ENCODE assay signal across 9 cellular contexts in genomic region chr18:10131783-10132381, GRCh38.
DNase-seq lines count a peak whose midpoint lies in the region; ATAC-seq, FAIRE-seq and TF ChIP-seq lines count a peak whose summit lies in the region.
"Had no signal": no experiment of that assay in that cellular context is flagged by ENCODE, and none has a peak within 500 bp of the region (broad histone marks: within the 10 kb centered on the region; RNA-seq: fewer than 3 reads in every experiment).

No MANE protein-coding gene starts in this region.

- H3K79me2 ChIP-seq in K562 (ENCODE audit: control insufficient read depth, insufficient read depth, low read length), result no peaks in the 10 kb centered on the region

- no peak for TF ChIP-seq RAD21 in K562 (CRISPR knock-in tag; conservative IDR thresholded peaks at IDR 0.05 in 1 of 2, IDR thresholded peaks at IDR 0.05 in 1 of 2)

- no peak for FAIRE-seq in K562 (lab: Jason Lieb, UNC)

- intact Hi-C loops in K562 (cut with micrococcal nuclease) (no loop called here), A673 (cut with micrococcal nuclease; ENCODE audit: unreplicated experiment) (no loop called here)

- peak; percentile 40 for DNase-seq in HT-29 (ENCODE audit: low spot score)
- no peak for DNase-seq in K562 (ENCODE audit: extremely low read depth in 1 of 4, low spot score in 3 of 4)
- DNase-seq in islet precursor cell, result peak; percentile 78
- no peak for DNase-seq in A673 (ENCODE audit: low spot score)
- no peak for DNase-seq in SKM-1 (lab: John Stamatoyannopoulos, UW; ENCODE audit: unreplicated experiment)
- no peak for DNase-seq in HPDE6-E6E7 (ENCODE audit: extremely low spot score)

- no peak overlapping the region for H2AFZ ChIP-seq in K562 (ENCODE audit: low read depth, low read length)

- H3K36me3 ChIP-seq in K562 (ENCODE audit: control insufficient read depth, insufficient read depth, low read length), result no peaks in the 10 kb centered on the region
- H3K36me3 ChIP-seq in skeletal muscle satellite cell (ENCODE audit: insufficient read depth, low read length), result no peaks in the 10 kb centered on the region
- H3K36me3 ChIP-seq in A673 (ENCODE audit: insufficient read depth, low read length, poor library complexity, severe bottlenecking), result no peaks in the 10 kb centered on the region
- H3K36me3 ChIP-seq: SJCRH30 had no signal

- POLR2A ChIA-PET in K562 (lab: Yijun Ruan, JAX) (interaction anchor here (0.9 kb wide), 1 partner anchor 9 kb away, joined by 3 read pairs; no protein-coding TSS in a partner anchor), A673 (lab: Charles Lee; ENCODE audit: low non-redundant PET) (no interaction called here)

- no TSS peak for BruUV-seq in K562 (replicated peaks; lab: Mats Ljungman, UMichigan)
- BruUV-seq in A673 (replicated peaks; lab: Mats Ljungman, UMichigan), result no TSS peak

- CTCF ChIA-PET in K562 (lab: Yijun Ruan, JAX; ENCODE audit: low intra/inter-chr PET ratio) (no interaction called here), A673 (lab: Charles Lee) (no interaction called here)

- H3K9me3 ChIP-seq in K562 (replicated peaks; ENCODE audit: control insufficient read depth, insufficient read depth, low read depth, low read length) (no peaks in the 10 kb centered on the region), skeletal muscle satellite cell (replicated peaks; ENCODE audit: low read length) (no peaks in the 10 kb centered on the region), A673 (ENCODE audit: low read depth, low read length, poor library complexity, severe bottlenecking) (no peaks in the 10 kb centered on the region)
- H3K9me3 ChIP-seq: SJCRH30 had no signal

- H3K4me2 ChIP-seq in K562 (ENCODE audit: insufficient read depth, low read length) (no peak overlapping the region), skeletal muscle satellite cell (ENCODE audit: low read length) (peak overlapping the region; percentile 78)

- peaks cover 37 to 51% of the 10 kb centered on the region in 2 experiments for H3K27me3 ChIP-seq in K562 (ENCODE audit: control insufficient read depth in 2 of 2, insufficient read depth in 2 of 2, low read length in 2 of 2)
- peaks cover 12% of the 10 kb centered on the region for H3K27me3 ChIP-seq in skeletal muscle satellite cell (ENCODE audit: control insufficient read depth, insufficient read depth, low read length)
- H3K27me3 ChIP-seq in A673 (replicated peaks; ENCODE audit: insufficient read depth, low read depth, low read length, poor library complexity), result no peaks in the 10 kb centered on the region
- H3K27me3 ChIP-seq: SJCRH30 had no signal

- in situ Hi-C loops in K562 (cut with MboI), result no loop called here

- no peak for TF ChIP-seq POLR2A in K562 (conservative IDR thresholded peaks at IDR 0.05)

- H3K27ac ChIP-seq in K562 (ENCODE audit: extremely low read depth, low read depth, low read length), result no peak overlapping the region
- H3K27ac ChIP-seq in A673 (ENCODE audit: low read depth, low read length, poor library complexity, severe bottlenecking), result no peak overlapping the region
- H3K27ac ChIP-seq: SJCRH30 had no signal

- TF ChIP-seq CTCF in K562 (IDR thresholded peaks at IDR 0.05 in 2 of 3, conservative IDR thresholded peaks at IDR 0.05 in 1 of 3; ENCODE audit: insufficient read depth in 2 of 3, low read depth in 1 of 3, low read length in 3 of 3) (no peak), A673 (conservative IDR thresholded peaks at IDR 0.05; ENCODE audit: low read depth, low read length) (no peak)

- H3K4me1 ChIP-seq in K562 (replicated peaks in 1 of 2; ENCODE audit: control insufficient read depth in 2 of 2, insufficient read depth in 2 of 2, low read length in 2 of 2) (peaks cover 0 to 7% of the 10 kb centered on the region in 2 experiments; a peak in 2 of 5 replicates), skeletal muscle satellite cell (ENCODE audit: control insufficient read depth, insufficient read depth, low read length) (peaks cover 8% of the 10 kb centered on the region), A673 (ENCODE audit: insufficient read depth, low read length, poor library complexity, severe bottlenecking) (no peaks in the 10 kb centered on the region)
- H3K4me1 ChIP-seq: SJCRH30 had no signal

- under 1% methylated on average over 41 of the region's 41 CpGs for WGBS in K562 (ENCODE audit: insufficient coverage, low coverage, missing lambda C conversion rate)

- no peak overlapping the region for H3K4me3 ChIP-seq in K562
- peak overlapping the region; percentile 46 for H3K4me3 ChIP-seq in skeletal muscle satellite cell (ENCODE audit: low read length)
- no peak overlapping the region for H3K4me3 ChIP-seq in A673 (ENCODE audit: low read depth, low read length, poor library complexity, severe bottlenecking)
- H3K4me3 ChIP-seq: SJCRH30 had no signal

- H3K9me1 ChIP-seq in K562 (ENCODE audit: control insufficient read depth, insufficient read depth, low read length), result no peaks in the 10 kb centered on the region

- H4K20me1 ChIP-seq in K562 (replicated peaks; ENCODE audit: control insufficient read depth, insufficient read depth, low read length), result no peaks in the 10 kb centered on the region

- H3K9ac ChIP-seq in K562 (ENCODE audit: insufficient read depth in 1 of 2, low read depth in 2 of 2, low read length in 2 of 2) (peak overlapping the region in 1 of 2 experiments; percentile 7; a peak in 1 of 4 replicates), skeletal muscle satellite cell (ENCODE audit: low read depth, low read length) (no peak overlapping the region)

- ATAC-seq in K562 (peak; percentile 52), GM21526 (IDR thresholded peaks at IDR 0.05; ENCODE audit: low FRiP score, unreplicated experiment) (no peak)

- TF ChIP-seq EP300 in K562 (IDR thresholded peaks at IDR 0.05; ENCODE audit: low read length), result no peak

TF ChIP-seq in K562, 482 proteins besides CTCF, POLR2A, EP300 and RAD21 (continues in another document):
- TF ChIP-seq YBX1 (IDR thresholded peaks at IDR 0.05) (no peak), HNRNPL (IDR thresholded peaks at IDR 0.05; ENCODE audit: low read depth, low read length) (no peak), DNMT1 (IDR thresholded peaks at IDR 0.05) (no peak), BRD4 (IDR thresholded peaks at IDR 0.05) (no peak), MED1 (CRISPR knock-in tag; IDR thresholded peaks at IDR 0.05; ENCODE audit: borderline replicate concordance) (no peak), HMG20A (CRISPR knock-in tag; conservative IDR thresholded peaks at IDR 0.05) (no peak), NKRF (IDR thresholded peaks at IDR 0.05; ENCODE audit: borderline replicate concordance) (no peak), MCM7 (IDR thresholded peaks at IDR 0.05) (no peak), CEBPG (CRISPR knock-in tag; IDR thresholded peaks at IDR 0.05) (no peak), CEBPG (tag; conservative IDR thresholded peaks at IDR 0.05 in 1 of 2, IDR thresholded peaks at IDR 0.05 in 1 of 2) (no peak), TBL1XR1 (IDR thresholded peaks at IDR 0.05; ENCODE audit: low read length in 2 of 2) (no peak)

Comparison
In these comparisons a context has a peak if more than half of its experiments do, and no peak if none do; other contexts are left out.
1. DNase-seq: peak in HT-29 (single experiment) and islet precursor cell (single experiment); none in K562 (0 of 4), A673 (single experiment), SKM-1 (single experiment) and HPDE6-E6E7 (single experiment).